In the genomic region with DNA sequence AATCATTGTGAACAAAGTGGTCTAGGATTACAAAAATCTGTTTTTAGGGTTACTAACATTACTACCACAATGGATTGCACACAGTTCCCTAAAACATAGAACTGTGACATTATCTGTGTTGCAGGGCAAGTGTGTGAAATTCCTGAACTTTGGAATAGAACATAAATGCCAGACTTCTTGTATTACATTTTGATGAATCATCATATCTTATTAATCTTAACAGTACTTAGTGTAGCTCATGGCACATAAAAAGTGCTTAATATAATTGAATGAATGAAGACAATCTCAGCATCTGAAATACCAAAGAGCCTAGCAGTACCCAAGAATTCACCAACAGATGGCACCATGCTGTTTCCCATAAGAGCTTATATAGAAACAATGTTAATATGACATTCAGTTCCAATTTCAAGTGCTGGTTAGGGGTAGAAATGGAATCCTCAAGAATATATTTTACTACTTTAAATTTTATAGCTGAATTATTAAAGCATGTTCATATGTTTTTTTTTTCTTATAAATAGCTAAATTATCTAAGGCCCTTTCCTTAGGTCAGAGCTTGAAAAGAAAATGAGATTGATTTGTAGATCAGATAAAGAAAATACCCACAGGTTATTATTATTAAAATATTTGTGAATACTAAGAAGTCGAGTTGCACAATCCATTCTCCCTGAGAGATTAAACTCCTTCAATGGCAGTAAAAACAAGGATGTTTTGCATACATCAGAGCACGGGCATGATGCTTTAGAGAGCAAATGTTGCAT, we compare ENCODE assay signal across 7 cellular contexts. TPM values are rescaled to one million over a fixed set of nuclear protein-coding genes. Genes with fewer than 3 reads are reported as not detected.
DNase-seq lines count a peak whose midpoint lies in the region; TF ChIP-seq lines count a peak whose summit lies in the region.

No MANE protein-coding gene starts in this region.

- no peak overlapping the region for H3K4me2 ChIP-seq in neural cell (ENCODE audit: low read length)

- no peaks in the 10 kb centered on the region for H3K4me1 ChIP-seq in NT2/D1 (ENCODE audit: insufficient read depth, insufficient read length)

- H3K36me3 ChIP-seq in NT2/D1 (ENCODE audit: insufficient read depth, insufficient read length, low read length) (no peaks in the 10 kb centered on the region), neural cell (ENCODE audit: insufficient read depth, low read length) (no peaks in the 10 kb centered on the region)

- no peak overlapping the region for H3K4me3 ChIP-seq in NT2/D1 (ENCODE audit: insufficient read length, low read depth)
- no peak overlapping the region for H3K4me3 ChIP-seq in neural cell (ENCODE audit: low read length)

- DNase-seq in GM10248 (ENCODE audit: extremely low spot score) (peak; percentile 55), HFFc6 (no peak), NT2/D1 (ENCODE audit: low read depth, low spot score) (peak; percentile 18), endothelial cell (ENCODE audit: low spot score) (no peak), mucosa of gallbladder (ENCODE audit: low spot score) (no peak), NCI-H1930 (lab: John Stamatoyannopoulos, UW) (no peak)

- H3K9me3 ChIP-seq in NT2/D1 (ENCODE audit: insufficient read depth, low read length) (no peaks in the 10 kb centered on the region; the same call in 1 of the 2 replicates), neural cell (ENCODE audit: low read length) (no peaks in the 10 kb centered on the region)

- TF ChIP-seq RAD21 in neural cell (conservative IDR thresholded peaks at IDR 0.05): peak; percentile 78

- H3K36me3 Mint-ChIP-seq in HFFc6 (ENCODE audit: low read depth) (no peaks in the 10 kb centered on the region), endothelial cell (ENCODE audit: low read depth, unreplicated experiment) (no peaks in the 10 kb centered on the region)

- no peaks in the 10 kb centered on the region for H3K79me2 ChIP-seq in neural cell (replicated peaks; ENCODE audit: insufficient read depth, low read length)

- H3K9me2 ChIP-seq in neural cell (ENCODE audit: insufficient read depth, low read length): no peaks in the 10 kb centered on the region

- H3K4me3 Mint-ChIP-seq in HFFc6: no peak overlapping the region
- H3K4me3 Mint-ChIP-seq in endothelial cell (ENCODE audit: unreplicated experiment): no peak overlapping the region

- no peaks in the 10 kb centered on the region for H4K20me1 ChIP-seq in neural cell (ENCODE audit: insufficient read depth)

- POLR2A ChIA-PET in GM10248 (lab: Yijun Ruan, JAX): no interaction called here

- H3K9me3 Mint-ChIP-seq in HFFc6: peaks cover 40% of the 10 kb centered on the region
- no peaks in the 10 kb centered on the region for H3K9me3 Mint-ChIP-seq in endothelial cell (ENCODE audit: unreplicated experiment)

- H3K4me1 Mint-ChIP-seq in HFFc6 (ENCODE audit: low read depth): no peaks in the 10 kb centered on the region
- H3K4me1 Mint-ChIP-seq in endothelial cell (ENCODE audit: unreplicated experiment): no peaks in the 10 kb centered on the region

- H3K27me3 Mint-ChIP-seq in HFFc6 (ENCODE audit: insufficient read depth) (no peaks in the 10 kb centered on the region; the same call in none of the 2 replicates), endothelial cell (ENCODE audit: unreplicated experiment) (no peaks in the 10 kb centered on the region)

- TF ChIP-seq EP300 in neural cell (conservative IDR thresholded peaks at IDR 0.05; ENCODE audit: poor library complexity, severe bottlenecking): no peak

- H3F3A ChIP-seq in neural cell (ENCODE audit: insufficient read depth, low read length, poor library complexity, severe bottlenecking): no peaks in the 10 kb centered on the region

- TF ChIP-seq CTCF in GM10248 (IDR thresholded peaks at IDR 0.05; ENCODE audit: control extremely low read depth, extremely low read depth, low read depth, missing control alignments): peak; percentile 51
- TF ChIP-seq CTCF in HFFc6 (IDR thresholded peaks at IDR 0.05): peak; percentile 64
- TF ChIP-seq CTCF in endothelial cell (IDR thresholded peaks at IDR 0.05; ENCODE audit: unreplicated experiment): peak; percentile 34
- peak; percentile 76 for TF ChIP-seq CTCF in neural cell (IDR thresholded peaks at IDR 0.05; ENCODE audit: poor library complexity, severe bottlenecking)

- CTCF ChIA-PET in GM10248 (lab: Yijun Ruan, JAX): interaction anchor here (0.7 to 7.6 kb wide), 44 partner anchors 9 to 537 kb away, joined by 3 to 119 read pairs (median 4); no protein-coding TSS in a partner anchor

- H3K27ac Mint-ChIP-seq in HFFc6 (no peak overlapping the region), endothelial cell (ENCODE audit: unreplicated experiment) (no peak overlapping the region)

- H3K9ac ChIP-seq in NT2/D1 (ENCODE audit: insufficient read length, low read depth) (no peak overlapping the region), neural cell (ENCODE audit: low read length) (no peak overlapping the region)

- no peak overlapping the region for H3K27ac ChIP-seq in neural cell (ENCODE audit: low read length)

- H2AFZ ChIP-seq in neural cell (ENCODE audit: low read depth, low read length): no peak overlapping the region

- H3K27me3 ChIP-seq in NT2/D1 (ENCODE audit: insufficient read depth, insufficient read length) (no peaks in the 10 kb centered on the region), neural cell (ENCODE audit: insufficient read depth, low read depth, low read length) (no peaks in the 10 kb centered on the region)

TF ChIP-seq in neural cell, 6 proteins besides CTCF, POLR2A, EP300 and RAD21:
- no peak for TF ChIP-seq EZH2 (IDR thresholded peaks at IDR 0.05; ENCODE audit: borderline replicate concordance, insufficient read depth, low read length, poor library complexity, severe bottlenecking)
- peak; percentile 82 for TF ChIP-seq SMC3 (conservative IDR thresholded peaks at IDR 0.05; ENCODE audit: poor library complexity)
- TF ChIP-seq, protein P1, sequence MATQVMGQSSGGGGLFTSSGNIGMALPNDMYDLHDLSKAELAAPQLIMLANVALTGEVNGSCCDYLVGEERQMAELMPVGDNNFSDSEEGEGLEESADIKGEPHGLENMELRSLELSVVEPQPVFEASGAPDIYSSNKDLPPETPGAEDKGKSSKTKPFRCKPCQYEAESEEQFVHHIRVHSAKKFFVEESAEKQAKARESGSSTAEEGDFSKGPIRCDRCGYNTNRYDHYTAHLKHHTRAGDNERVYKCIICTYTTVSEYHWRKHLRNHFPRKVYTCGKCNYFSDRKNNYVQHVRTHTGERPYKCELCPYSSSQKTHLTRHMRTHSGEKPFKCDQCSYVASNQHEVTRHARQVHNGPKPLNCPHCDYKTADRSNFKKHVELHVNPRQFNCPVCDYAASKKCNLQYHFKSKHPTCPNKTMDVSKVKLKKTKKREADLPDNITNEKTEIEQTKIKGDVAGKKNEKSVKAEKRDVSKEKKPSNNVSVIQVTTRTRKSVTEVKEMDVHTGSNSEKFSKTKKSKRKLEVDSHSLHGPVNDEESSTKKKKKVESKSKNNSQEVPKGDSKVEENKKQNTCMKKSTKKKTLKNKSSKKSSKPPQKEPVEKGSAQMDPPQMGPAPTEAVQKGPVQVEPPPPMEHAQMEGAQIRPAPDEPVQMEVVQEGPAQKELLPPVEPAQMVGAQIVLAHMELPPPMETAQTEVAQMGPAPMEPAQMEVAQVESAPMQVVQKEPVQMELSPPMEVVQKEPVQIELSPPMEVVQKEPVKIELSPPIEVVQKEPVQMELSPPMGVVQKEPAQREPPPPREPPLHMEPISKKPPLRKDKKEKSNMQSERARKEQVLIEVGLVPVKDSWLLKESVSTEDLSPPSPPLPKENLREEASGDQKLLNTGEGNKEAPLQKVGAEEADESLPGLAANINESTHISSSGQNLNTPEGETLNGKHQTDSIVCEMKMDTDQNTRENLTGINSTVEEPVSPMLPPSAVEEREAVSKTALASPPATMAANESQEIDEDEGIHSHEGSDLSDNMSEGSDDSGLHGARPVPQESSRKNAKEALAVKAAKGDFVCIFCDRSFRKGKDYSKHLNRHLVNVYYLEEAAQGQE (IDR thresholded peaks at IDR 0.05; ENCODE audit: borderline replicate concordance): no peak
- no peak for TF ChIP-seq TAF1 (IDR thresholded peaks at IDR 0.05; ENCODE audit: low read depth)
- TF ChIP-seq MXI1 (conservative IDR thresholded peaks at IDR 0.05; ENCODE audit: poor library complexity, severe bottlenecking): no peak

RNA-seq across cellular contexts. Expression of a gene that starts 25.8 kb away (rescaled TPM):
- not detected for total RNA-seq in HFFc6 (2021; fragmentation: NEBNext Ultra II Directional; extraction: Animal tissue kit (Norgen Biotek cat#: 25700))
- 0.36 TPM for total RNA-seq in endothelial cell (ENCODE audit: unreplicated experiment)
- not detected in 2 replicates for polyA plus RNA-seq in neural cell
- polyA minus RNA-seq in neural cell: not detected in 2 replicates
- 0.58 TPM for total RNA-seq in mucosa of gallbladder

Comparison
In these comparisons a context has a peak if more than half of its experiments do, and no peak if none do; other contexts are left out.
1. DNase-seq: peak in GM10248 (single experiment) and NT2/D1 (single experiment); none in HFFc6 (single experiment), endothelial cell (single experiment), mucosa of gallbladder (single experiment) and NCI-H1930 (0 of 2).
2. Peak in every context shown above with its lines, with median percentiles within 50 percentile points of each other: CTCF ChIP-seq.